Comparison of ENCODE assay signal across 13 cellular contexts in the genomic region with DNA sequence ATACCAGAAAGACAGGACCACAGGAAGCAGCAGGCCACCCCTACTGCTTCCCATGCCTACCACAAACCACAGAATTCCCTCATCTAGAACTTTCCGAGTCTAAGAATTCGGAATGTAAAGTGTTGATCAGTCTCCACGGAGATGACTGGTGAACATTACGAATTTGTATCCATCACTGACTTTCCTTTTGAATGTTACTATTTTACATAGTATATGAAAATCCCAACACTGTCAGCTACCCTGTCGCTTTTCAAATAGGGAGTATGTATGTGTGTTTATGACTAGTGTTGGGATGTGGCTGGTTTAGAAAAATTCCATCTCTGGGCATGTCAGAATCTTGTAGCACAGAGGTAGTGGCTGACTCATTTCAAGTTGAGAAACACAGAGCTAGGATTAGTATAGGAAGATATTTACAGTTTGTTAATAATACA.
DNase-seq lines count a peak whose midpoint lies in the region; ATAC-seq, FAIRE-seq and TF ChIP-seq lines count a peak whose summit lies in the region.
"Had no signal": no experiment of that assay in that cellular context is flagged by ENCODE, and none has a peak within 500 bp of the region (broad histone marks: within the 10 kb centered on the region; RNA-seq: fewer than 3 reads in every experiment).

No MANE protein-coding gene starts in this region.

- H2BK15ac ChIP-seq in IMR-90 (ENCODE audit: low read depth, low read length) = no peak overlapping the region

- H3K23ac ChIP-seq in IMR-90 (ENCODE audit: low read depth, low read length) = peak overlapping the region; percentile 59; the same call in 1 of the 2 replicates

- H3K79me1 ChIP-seq in IMR-90 (ENCODE audit: low read depth in 1 of 2, low read length in 2 of 2) = no peaks in the 10 kb centered on the region

- TF ChIP-seq POLR2A in IMR-90 (IDR thresholded peaks at IDR 0.05; ENCODE audit: low read depth, low read length) = no peak

- H3K9me3 ChIP-seq in IMR-90 (ENCODE audit: control insufficient read depth, insufficient read depth, low read length) = no peaks in the 10 kb centered on the region
- H3K9me3 ChIP-seq: tibial nerve had no signal

- 0 out of 2 replicates have a peak overlapping the region, but pooled peaks have one; percentile 22 for H3K4me2 ChIP-seq in IMR-90 (ENCODE audit: low read depth, low read length)

- H3K4me3 ChIP-seq in AG04449 (ENCODE audit: low read depth, low read length) (no peak overlapping the region), IMR-90 (ENCODE audit: insufficient read depth, low read depth, low read length) (no peak overlapping the region), bronchial epithelial cell (ENCODE audit: low read depth, low read length) (no peak overlapping the region)
- H3K4me3 ChIP-seq: GM12878, tibial nerve had no signal

- no peak overlapping the region; the same call in 1 of the 2 replicates for H4K5ac ChIP-seq in IMR-90 (ENCODE audit: low read depth, low read length)

- H2BK5ac ChIP-seq in IMR-90 (ENCODE audit: low read depth, low read length, poor library complexity, severe bottlenecking) = peak overlapping the region; percentile 36

- H2BK20ac ChIP-seq in IMR-90 (ENCODE audit: low read depth, low read length) = peak overlapping the region; percentile 72

- H3K4ac ChIP-seq in IMR-90 (ENCODE audit: low read depth, low read length) = peak overlapping the region; percentile 35; the same call in 1 of the 2 replicates

- CTCF ChIA-PET in AG04449 (lab: Yijun Ruan, JAX) = no interaction called here
- CTCF ChIA-PET in IMR-90 (lab: Yijun Ruan, JAX) = no interaction called here

- no peak overlapping the region for H3K27ac ChIP-seq in IMR-90 (ENCODE audit: insufficient read depth, low read length)
- H3K27ac ChIP-seq: tibial nerve had no signal

- no peaks in the 10 kb centered on the region for H3K36me3 ChIP-seq in IMR-90 (ENCODE audit: control insufficient read depth, insufficient read depth, low read length)
- no peaks in the 10 kb centered on the region for H3K36me3 ChIP-seq in bronchial epithelial cell (ENCODE audit: control insufficient read depth, insufficient read depth, low read length)

- FAIRE-seq in bronchial epithelial cell (lab: Jason Lieb, UNC) = no peak
- FAIRE-seq: GM12878 had no signal

- POLR2A ChIA-PET in AG04449 (lab: Yijun Ruan, JAX) = no interaction called here
- POLR2A ChIA-PET in IMR-90 (lab: Charles Lee; ENCODE audit: unreplicated experiment) = no interaction called here

- no TSS peak for BruUV-seq in IMR-90 (replicated peaks; lab: Mats Ljungman, UMichigan)

- H2BK120ac ChIP-seq in IMR-90 (ENCODE audit: low read depth, low read length) = 0 out of 2 replicates have a peak overlapping the region, but pooled peaks have one; percentile 30

- TF ChIP-seq RAD21 in IMR-90 (IDR thresholded peaks at IDR 0.05; ENCODE audit: low read length) = no peak

- peak overlapping the region; percentile 45 for H3K14ac ChIP-seq in IMR-90 (replicated peaks; ENCODE audit: low read depth, low read length)

- DNase-seq in AG04449 (ENCODE audit: low read depth, low spot score) = peak; percentile 34
- peak; percentile 80 for DNase-seq in IMR-90
- peak; percentile 92 for DNase-seq in bronchial epithelial cell (ENCODE audit: low read depth)
- peak; percentile 55 for DNase-seq in kidney glomerular epithelial cell (lab: John Stamatoyannopoulos, UW)
- DNase-seq in activated T-cell treated with anti-CD3 and anti-CD28 coated beads, Interleukin-2, amount 50 U/mL, for 1 hour = no peak
- DNase-seq in stimulated activated CD4-positive, alpha-beta T cell treated with anti-CD3 and anti-CD28 coated beads, Interleukin-1b, Interleukin-23, amount 100 ng/mL, for 48 hours = no peak
- DNase-seq: activated gamma-delta T cell, NCI-H2081 treated with DMSO at 0.1 percent for 48 hours, Right ventricle myocardium superior had no signal

- no peak overlapping the region for H3K9ac ChIP-seq in IMR-90 (ENCODE audit: low read depth, low read length)

- H2AK5ac ChIP-seq in IMR-90 (ENCODE audit: low read depth, low read length) = no peak overlapping the region

- ATAC-seq in IMR-90 (ENCODE audit: low read depth) = peak; percentile 99
- no peak for ATAC-seq in HG02588 (IDR thresholded peaks at IDR 0.05; ENCODE audit: unreplicated experiment)
- no peak for ATAC-seq in GM21515 (IDR thresholded peaks at IDR 0.05; ENCODE audit: unreplicated experiment)
- ATAC-seq: GM12878 had no signal

- H4K8ac ChIP-seq in IMR-90 (ENCODE audit: low read depth in 2 of 2, low read length in 2 of 2) = peak overlapping the region in 1 of 2 experiments; percentile 36; a peak in 1 of 4 replicates

- no peak for TF ChIP-seq CTCF in AG04449 (IDR thresholded peaks at IDR 0.05; ENCODE audit: insufficient read depth, low read length, missing control alignments)
- TF ChIP-seq CTCF in IMR-90 (conservative IDR thresholded peaks at IDR 0.05; ENCODE audit: low read depth, low read length) = no peak
- TF ChIP-seq CTCF in bronchial epithelial cell (IDR thresholded peaks at IDR 0.05; ENCODE audit: insufficient read depth, low read length, severe bottlenecking) = no peak

- H3K56ac ChIP-seq in IMR-90 (ENCODE audit: extremely low read depth, insufficient read depth, low read length) = no peak overlapping the region

- WGBS in IMR-90 (ENCODE audit: extremely low coverage in 2 of 2, insufficient read length in 1 of 2), 2 experiments = no CpG with 5 or more reads among the region's 5 CpGs

- H4K20me1 ChIP-seq in IMR-90 (ENCODE audit: insufficient read depth, low read length) = no peaks in the 10 kb centered on the region

- H2AK9ac ChIP-seq in IMR-90 (replicated peaks; ENCODE audit: low read depth, low read length, poor library complexity) = peak overlapping the region; percentile 44

- no peak overlapping the region for H4K91ac ChIP-seq in IMR-90 (ENCODE audit: insufficient read depth, low read depth, low read length)

- dilution Hi-C loops in IMR-90 (cut with HindIII; ENCODE audit: low sequenced_read_pairs, unreplicated experiment) = no loop called here

- H3K27me3 ChIP-seq in IMR-90 (ENCODE audit: control insufficient read depth, insufficient read depth, low read length) (no peaks in the 10 kb centered on the region), bronchial epithelial cell (ENCODE audit: control insufficient read depth, insufficient read depth, low read length) (no peaks in the 10 kb centered on the region)
- H3K27me3 ChIP-seq: tibial nerve had no signal

- H3K18ac ChIP-seq in IMR-90 (ENCODE audit: low read depth, low read length) = peak overlapping the region; percentile 24; the same call in 1 of the 2 replicates

- H3K4me1 ChIP-seq in IMR-90 (ENCODE audit: control insufficient read depth, insufficient read depth, low read length) = peaks cover 5% of the 10 kb centered on the region
- H3K4me1 ChIP-seq: tibial nerve had no signal

- intact Hi-C loops in IMR-90 (cut with micrococcal nuclease) = no loop called here

- H3K9me1 ChIP-seq in IMR-90 (ENCODE audit: insufficient read depth, low read length) = peaks cover 8% of the 10 kb centered on the region

- no peak overlapping the region for H2AFZ ChIP-seq in IMR-90 (replicated peaks; ENCODE audit: low read length, poor library complexity)

- in situ Hi-C loops in IMR-90 (cut with MboI; ENCODE audit: low sequenced_read_pairs) = no loop called here

TF ChIP-seq in IMR-90, 13 proteins besides CTCF, POLR2A, EP300 and RAD21:
- TF ChIP-seq, protein P1, sequence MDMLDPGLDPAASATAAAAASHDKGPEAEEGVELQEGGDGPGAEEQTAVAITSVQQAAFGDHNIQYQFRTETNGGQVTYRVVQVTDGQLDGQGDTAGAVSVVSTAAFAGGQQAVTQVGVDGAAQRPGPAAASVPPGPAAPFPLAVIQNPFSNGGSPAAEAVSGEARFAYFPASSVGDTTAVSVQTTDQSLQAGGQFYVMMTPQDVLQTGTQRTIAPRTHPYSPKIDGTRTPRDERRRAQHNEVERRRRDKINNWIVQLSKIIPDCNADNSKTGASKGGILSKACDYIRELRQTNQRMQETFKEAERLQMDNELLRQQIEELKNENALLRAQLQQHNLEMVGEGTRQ (IDR thresholded peaks at IDR 0.05; ENCODE audit: low read depth, low read length) = no peak
- TF ChIP-seq CEBPB (IDR thresholded peaks at IDR 0.05; ENCODE audit: low read depth, low read length) (peak; percentile 60; the same call in 1 of the 2 replicates), CHD1 (IDR thresholded peaks at IDR 0.05; ENCODE audit: low read depth, low read length) (no peak), MXI1 (IDR thresholded peaks at IDR 0.05; ENCODE audit: borderline replicate concordance, low read depth, low read length) (no peak), RCOR1 (IDR thresholded peaks at IDR 0.05; ENCODE audit: insufficient replicate concordance, low read length) (no peak), MAZ (IDR thresholded peaks at IDR 0.05; ENCODE audit: borderline replicate concordance, low read depth, low read length) (no peak), FOS (IDR thresholded peaks at IDR 0.05; ENCODE audit: low read depth, low read length) (no peak)
- TF ChIP-seq, protein P2, sequence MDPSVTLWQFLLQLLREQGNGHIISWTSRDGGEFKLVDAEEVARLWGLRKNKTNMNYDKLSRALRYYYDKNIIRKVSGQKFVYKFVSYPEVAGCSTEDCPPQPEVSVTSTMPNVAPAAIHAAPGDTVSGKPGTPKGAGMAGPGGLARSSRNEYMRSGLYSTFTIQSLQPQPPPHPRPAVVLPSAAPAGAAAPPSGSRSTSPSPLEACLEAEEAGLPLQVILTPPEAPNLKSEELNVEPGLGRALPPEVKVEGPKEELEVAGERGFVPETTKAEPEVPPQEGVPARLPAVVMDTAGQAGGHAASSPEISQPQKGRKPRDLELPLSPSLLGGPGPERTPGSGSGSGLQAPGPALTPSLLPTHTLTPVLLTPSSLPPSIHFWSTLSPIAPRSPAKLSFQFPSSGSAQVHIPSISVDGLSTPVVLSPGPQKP (IDR thresholded peaks at IDR 0.05; ENCODE audit: borderline replicate concordance, low read depth, low read length) = no peak
TF ChIP-seq in IMR-90: peak in this region for 1.

Comparison
In these comparisons a context has a peak if more than half of its experiments do, and no peak if none do; other contexts are left out.
1. DNase-seq: peak in AG04449 (single experiment), IMR-90 (single experiment), bronchial epithelial cell (single experiment) and kidney glomerular epithelial cell (single experiment); none in activated T-cell treated with anti-CD3 and anti-CD28 coated beads, Interleukin-2, amount 50 U/mL, for 1 hour (single experiment) and stimulated activated CD4-positive, alpha-beta T cell treated with anti-CD3 and anti-CD28 coated beads, Interleukin-1b, Interleukin-23, amount 100 ng/mL, for 48 hours (single experiment).